14 cellular contexts compared by ENCODE assay signal in the genomic region with DNA sequence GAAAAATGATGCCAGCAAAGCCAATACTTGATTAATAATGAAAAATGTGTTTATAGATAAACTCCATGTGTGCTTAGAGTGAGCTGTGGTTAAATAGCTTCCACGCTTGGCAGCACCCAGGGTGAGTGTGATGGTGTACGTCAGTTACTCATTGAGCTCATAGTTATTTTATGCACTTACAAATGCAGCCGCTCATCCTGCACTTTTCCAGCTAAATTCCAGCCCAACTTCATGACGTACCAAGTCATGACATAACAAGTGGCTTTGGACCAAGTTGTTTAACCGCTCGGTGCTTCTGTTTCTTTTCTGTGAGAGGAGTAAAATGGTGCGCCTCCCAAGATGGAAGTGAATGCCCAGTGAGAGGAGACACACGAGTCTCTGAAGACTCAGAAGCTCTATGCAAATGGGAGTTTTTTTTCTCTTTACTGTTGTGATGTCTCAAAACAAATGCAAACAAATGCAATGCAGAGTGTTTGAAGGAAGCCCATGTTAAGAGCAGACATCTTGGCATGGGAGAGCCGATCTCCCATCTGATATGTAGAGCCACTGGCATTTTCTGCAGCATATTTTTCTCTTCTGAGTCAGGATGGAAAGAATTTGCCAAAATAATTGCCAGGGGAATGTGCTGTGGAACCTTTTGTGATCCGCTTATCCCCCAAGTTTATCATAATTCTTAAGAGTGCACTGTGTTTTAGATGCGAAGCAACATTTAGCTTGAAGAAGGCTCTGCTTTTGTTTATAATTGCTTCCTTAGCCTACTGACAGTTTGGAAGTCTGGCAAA.
DNase-seq lines count a peak whose midpoint lies in the region; ATAC-seq and TF ChIP-seq lines count a peak whose summit lies in the region.
"Had no signal": no experiment of that assay in that cellular context is flagged by ENCODE, and none has a peak within 500 bp of the region (broad histone marks: within the 10 kb centered on the region; RNA-seq: fewer than 3 reads in every experiment).

No MANE protein-coding gene starts in this region.

- H3K4me2 ChIP-seq in GM23248 (ENCODE audit: unreplicated experiment) = peak overlapping the region; percentile 64

- H3K27me3 Mint-ChIP-seq in stimulated activated naive CD8-positive, alpha-beta T cell treated with anti-CD3 and anti-CD28 coated beads, Interleukin-15, amount 100 ng/mL, for 72 hours = no peaks in the 10 kb centered on the region
- H3K27me3 Mint-ChIP-seq: stimulated activated naive B cell treated with anti-CD40 and anti-IgM and Interleukin-4, amounts not matched to agents 10 μg/mL and 1 μg/mL and 100 μg/mL, for 72 hours had no signal

- H3K27ac ChIP-seq in GM23248 (peak overlapping the region; percentile 88), transverse colon (peak overlapping the region; percentile 26 to 53 (median 44))

- in situ Hi-C loops in GM23248 (cut with MboI) = no loop called here
- in situ Hi-C loops in transverse colon (cut with MboI; ENCODE audit: low pct_ligation_motif_present in 1 of 4, low pct_unique_long_range_greater_than_20kb in 1 of 4, low sequenced_read_pairs in 3 of 4) = no loop called here

- no peaks in the 10 kb centered on the region for H3K9me3 Mint-ChIP-seq in stimulated activated naive CD8-positive, alpha-beta T cell treated with anti-CD3 and anti-CD28 coated beads, Interleukin-15, amount 100 ng/mL, for 72 hours
- H3K9me3 Mint-ChIP-seq: stimulated activated naive B cell treated with anti-CD40 and anti-IgM and Interleukin-4, amounts not matched to agents 10 μg/mL and 1 μg/mL and 100 μg/mL, for 72 hours had no signal

- 15 to 16% methylated on average over 11 of the region's 11 CpGs for WGBS in GM23248 (ENCODE audit: low coverage in 1 of 2, low lambda C conversion rate in 2 of 2, missing lambda C conversion rate in 2 of 2), 2 experiments
- WGBS in transverse colon (ENCODE audit: low coverage in 1 of 2), 2 donors = 65 to 79% methylated on average over 10 to 11 of the region's 11 CpGs

- H3K4me3 ChIP-seq in GM23248 (peak overlapping the region; percentile 59), transverse colon (no peak overlapping the region)
- H3K4me3 ChIP-seq: lung had no signal

- no peak overlapping the region for H3K27ac Mint-ChIP-seq in stimulated activated naive CD8-positive, alpha-beta T cell treated with anti-CD3 and anti-CD28 coated beads, Interleukin-15, amount 100 ng/mL, for 72 hours
- H3K27ac Mint-ChIP-seq: stimulated activated naive B cell treated with anti-CD40 and anti-IgM and Interleukin-4, amounts not matched to agents 10 μg/mL and 1 μg/mL and 100 μg/mL, for 72 hours had no signal

- peak overlapping the region; percentile 55 for H2AFZ ChIP-seq in GM23248

- H3K4me1 ChIP-seq in GM23248 (ENCODE audit: insufficient read depth) (peaks cover 29% of the 10 kb centered on the region), transverse colon (no peaks in the 10 kb centered on the region)

- TF ChIP-seq POLR2A in transverse colon (IDR thresholded peaks at IDR 0.05) = no peak

- ATAC-seq in HG03469 (IDR thresholded peaks at IDR 0.05; ENCODE audit: unreplicated experiment) = no peak
- ATAC-seq in stimulated activated naive CD8-positive, alpha-beta T cell treated with anti-CD3 and anti-CD28 coated beads, Interleukin-15, amount 100 ng/mL, for 72 hours = no peak
- ATAC-seq: stimulated activated naive B cell treated with anti-CD40 and anti-IgM and Interleukin-4, amounts not matched to agents 10 μg/mL and 1 μg/mL and 100 μg/mL, for 72 hours had no signal

- H3K9me3 ChIP-seq in GM23248 (ENCODE audit: low read depth) (no peaks in the 10 kb centered on the region), transverse colon (no peaks in the 10 kb centered on the region)

- no peaks in the 10 kb centered on the region for H4K20me1 ChIP-seq in GM23248 (ENCODE audit: insufficient read depth)

- intact Hi-C loops in transverse colon (cut with DNase I; ENCODE audit: low total_unique reads) = no loop called here

- H3K4me3 Mint-ChIP-seq in stimulated activated naive CD8-positive, alpha-beta T cell treated with anti-CD3 and anti-CD28 coated beads, Interleukin-15, amount 100 ng/mL, for 72 hours = no peak overlapping the region
- H3K4me3 Mint-ChIP-seq: stimulated activated naive B cell treated with anti-CD40 and anti-IgM and Interleukin-4, amounts not matched to agents 10 μg/mL and 1 μg/mL and 100 μg/mL, for 72 hours had no signal

- DNase-seq in GM23248 (peak; percentile 93), astrocyte of the hippocampus (ENCODE audit: low read depth, low spot score) (peak; percentile 89), kidney tubule cell (ENCODE audit: low spot score) (peak; percentile 81), transverse colon (no peak), AML-193 (lab: John Stamatoyannopoulos, UW) (no peak)
- no peak for DNase-seq in stimulated activated naive CD8-positive, alpha-beta T cell treated with anti-CD3 and anti-CD28 coated beads, Interleukin-15, amount 100 ng/mL, for 72 hours
- DNase-seq: activated CD4-positive, alpha-beta T cell treated with anti-CD3 and anti-CD28 coated beads, Interleukin-2, amount 50 U/mL, for 1 hour; activated naive CD4-positive, alpha-beta T cell; NCI-H2081; posterior cingulate gyrus; stimulated activated CD4-positive, alpha-beta T cell treated with anti-CD3 and anti-CD28 coated beads, Interleukin-2, amount 100 ng/mL, for 24 hours; stimulated activated naive B cell treated with anti-CD40 and anti-IgM and Interleukin-4, amounts not matched to agents 10 μg/mL and 1 μg/mL and 100 μg/mL, for 72 hours had no signal

- H3K9ac ChIP-seq in GM23248 = peak overlapping the region; percentile 56

- no peak for TF ChIP-seq CTCF in transverse colon (IDR thresholded peaks at IDR 0.05)

- H3K9me2 ChIP-seq in GM23248 (ENCODE audit: insufficient read depth) = no peaks in the 10 kb centered on the region

- H3K27me3 ChIP-seq in GM23248 (replicated peaks; ENCODE audit: insufficient read depth) (no peaks in the 10 kb centered on the region), transverse colon (no peaks in the 10 kb centered on the region)

- H3K36me3 ChIP-seq in GM23248 (ENCODE audit: low read depth) (peaks cover 6% of the 10 kb centered on the region; the same call in 1 of the 2 replicates), transverse colon (no peaks in the 10 kb centered on the region)

- TF ChIP-seq EP300 in transverse colon (IDR thresholded peaks at IDR 0.05; ENCODE audit: low read depth) = no peak

- no peaks in the 10 kb centered on the region for H3K79me2 ChIP-seq in GM23248 (ENCODE audit: insufficient read depth)

- peaks cover 8% of the 10 kb centered on the region for H3K4me1 Mint-ChIP-seq in stimulated activated naive CD8-positive, alpha-beta T cell treated with anti-CD3 and anti-CD28 coated beads, Interleukin-15, amount 100 ng/mL, for 72 hours

- peaks cover 51% of the 10 kb centered on the region for H3F3A ChIP-seq in GM23248 (ENCODE audit: insufficient read depth)

Comparison
In these comparisons a context has a peak if more than half of its experiments do, and no peak if none do; other contexts are left out.
1. DNase-seq: peak in GM23248 (single experiment), astrocyte of the hippocampus (single experiment) and kidney tubule cell (single experiment); none in transverse colon (single experiment), AML-193 (0 of 2) and stimulated activated naive CD8-positive, alpha-beta T cell treated with anti-CD3 and anti-CD28 coated beads, Interleukin-15, amount 100 ng/mL, for 72 hours (0 of 2).